ENCODE assay signal across 8 cellular contexts in the genomic region with DNA sequence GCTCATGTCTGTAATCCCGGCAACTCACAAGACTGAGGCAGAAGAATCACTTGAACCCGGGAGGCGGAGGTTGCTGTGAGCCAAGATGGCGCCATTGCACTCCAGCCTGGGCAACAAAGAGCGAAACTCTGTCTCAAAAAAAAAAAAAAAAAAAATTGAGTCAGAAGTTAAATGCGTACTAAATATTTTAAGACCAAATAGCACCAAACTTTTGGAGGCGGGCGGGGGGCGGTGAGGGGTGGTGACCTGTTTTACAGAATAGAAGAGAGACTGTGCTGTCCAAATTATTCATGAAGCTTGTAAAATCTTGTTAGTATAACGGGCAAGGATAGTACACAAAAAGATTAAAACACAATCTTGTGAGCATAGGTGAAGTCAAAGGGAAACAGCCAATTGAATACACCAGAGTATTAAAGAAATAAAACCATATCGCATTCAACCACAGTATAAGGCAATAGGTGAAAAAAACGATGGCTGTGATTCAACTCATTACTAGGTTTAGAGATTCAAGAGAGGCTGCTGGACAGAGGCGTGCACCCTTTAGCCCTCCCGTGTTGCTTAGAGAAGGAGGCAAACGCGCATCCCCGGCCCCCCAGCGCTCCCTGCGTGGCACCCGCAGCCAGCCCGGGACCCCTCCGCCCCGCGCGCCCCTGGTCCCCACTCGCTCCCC. TPM values are rescaled to one million over a fixed set of nuclear protein-coding genes. Genes with fewer than 3 reads are reported as not detected.
DNase-seq lines count a peak whose midpoint lies in the region; ATAC-seq lines count a peak whose summit lies in the region.

No MANE protein-coding gene starts in this region.

- H3K27me3 Mint-ChIP-seq in stimulated activated memory B cell treated with anti-CD40 and anti-IgM and Interleukin-4, amounts not matched to agents 10 μg/mL and 1 μg/mL and 100 μg/mL, for 72 hours = no peaks in the 10 kb centered on the region

- H3K4me3 ChIP-seq in Karpas-422 (ENCODE audit: low read length) (peak overlapping the region; percentile 83), iPS-18c (ENCODE audit: insufficient read depth, low read depth, low read length) (peak overlapping the region; percentile 95)

- peaks cover 8% of the 10 kb centered on the region; the same call in 1 of the 2 replicates for H3K4me1 ChIP-seq in Karpas-422 (ENCODE audit: low read length)

- no peaks in the 10 kb centered on the region for H3K27me3 ChIP-seq in Karpas-422 (ENCODE audit: low read length)

- peaks cover 65% of the 10 kb centered on the region for H3K79me2 ChIP-seq in Karpas-422 (ENCODE audit: low read length)

- H3K4me1 Mint-ChIP-seq in stimulated activated memory B cell treated with anti-CD40 and anti-IgM and Interleukin-4, amounts not matched to agents 10 μg/mL and 1 μg/mL and 100 μg/mL, for 72 hours = peaks cover 25% of the 10 kb centered on the region

- WGBS in adipose tissue, 3 donors = 14 to 23% (median 22%) methylated on average over 24 to 26 of the region's 26 CpGs

- H3K9me3 ChIP-seq in Karpas-422 (ENCODE audit: low read length) = peaks cover 52% of the 10 kb centered on the region
- peaks cover 20% of the 10 kb centered on the region for H3K9me3 ChIP-seq in iPS-18c (ENCODE audit: control insufficient read depth, insufficient read depth, low read length)

- peak overlapping the region; percentile 83 for H3K9ac ChIP-seq in Karpas-422 (ENCODE audit: low read length)

- ATAC-seq in stimulated activated memory B cell treated with anti-CD40 and anti-IgM and Interleukin-4, amounts not matched to agents 10 μg/mL and 1 μg/mL and 100 μg/mL, for 72 hours = no peak

- no peaks in the 10 kb centered on the region for H4K20me1 ChIP-seq in Karpas-422 (ENCODE audit: insufficient read depth, low read depth, low read length)

- H2AFZ ChIP-seq in Karpas-422 (ENCODE audit: low read length) = peak overlapping the region; percentile 87

- no peaks in the 10 kb centered on the region for H3K9me2 ChIP-seq in Karpas-422 (replicated peaks; ENCODE audit: insufficient read depth, low read length)

- peak overlapping the region; percentile 57 for H3K27ac ChIP-seq in Karpas-422 (ENCODE audit: low read length)
- H3K27ac ChIP-seq in adipose tissue (ENCODE audit: low read depth, low read length) = peak overlapping the region; percentile 79

- peak overlapping the region; percentile 86 for H3K4me2 ChIP-seq in Karpas-422 (ENCODE audit: low read depth, low read length, poor library complexity, severe bottlenecking)

- H3K36me3 ChIP-seq in Karpas-422 (ENCODE audit: insufficient read depth, low read length) = peaks cover 60% of the 10 kb centered on the region

- H3K36me3 Mint-ChIP-seq in stimulated activated memory B cell treated with anti-CD40 and anti-IgM and Interleukin-4, amounts not matched to agents 10 μg/mL and 1 μg/mL and 100 μg/mL, for 72 hours = peaks cover 63% of the 10 kb centered on the region

- H3K4me3 Mint-ChIP-seq in stimulated activated memory B cell treated with anti-CD40 and anti-IgM and Interleukin-4, amounts not matched to agents 10 μg/mL and 1 μg/mL and 100 μg/mL, for 72 hours = peak overlapping the region; percentile 98

- DNase-seq in DMS153 treated with DMSO at 0.1 percent for 48 hours (lab: John Stamatoyannopoulos, UW; ENCODE audit: unreplicated experiment) (peak; percentile 20), DMS153 (lab: John Stamatoyannopoulos, UW) (no peak), Karpas-422 (no peak), HuH-7.5 (ENCODE audit: low spot score) (no peak)
- no peak for DNase-seq in activated effector memory CD4-positive, alpha-beta T cell treated with Interleukin-2 at 50 U/mL for 16 hours

- H3K9me3 Mint-ChIP-seq in stimulated activated memory B cell treated with anti-CD40 and anti-IgM and Interleukin-4, amounts not matched to agents 10 μg/mL and 1 μg/mL and 100 μg/mL, for 72 hours = peaks cover 22% of the 10 kb centered on the region

- peak overlapping the region; percentile 99 for H3K27ac Mint-ChIP-seq in stimulated activated memory B cell treated with anti-CD40 and anti-IgM and Interleukin-4, amounts not matched to agents 10 μg/mL and 1 μg/mL and 100 μg/mL, for 72 hours

RNA-seq across cellular contexts. Expression of gene ZNF891, which starts 0.6 kb away (rescaled TPM):
- 4.0 and 5.4 TPM in 2 replicates for total RNA-seq in Karpas-422 (2014; rRNA removed; shearing (Covaris generic); ENCODE audit: low replicate concordance)
- under 1 TPM; 0.33 to 0.67 (median 0.44) TPM for polyA plus RNA-seq in adipose tissue

RNA-seq across cellular contexts. Expression of gene ZNF10, which starts 0.9 kb away (rescaled TPM):
- total RNA-seq in Karpas-422 (2014; rRNA removed; shearing (Covaris generic); ENCODE audit: low replicate concordance) = 13.3 and 17.7 TPM in 2 replicates
- polyA plus RNA-seq in adipose tissue = 1 to 10 TPM; 3.3 to 6.3 (median 3.8) TPM

RNA-seq across cellular contexts. Expression of gene ZNF140, which starts 48.8 kb away (rescaled TPM):
- 11.0 and 29.0 TPM in 2 replicates for total RNA-seq in Karpas-422 (2014; rRNA removed; shearing (Covaris generic); ENCODE audit: low replicate concordance)
- 10 to 100 TPM; 11.2 to 22.5 (median 11.4) TPM for polyA plus RNA-seq in adipose tissue

RNA-seq across cellular contexts. Expression of gene ZNF268, which starts 51.8 kb away (rescaled TPM):
- total RNA-seq in Karpas-422 (2014; rRNA removed; shearing (Covaris generic); ENCODE audit: low replicate concordance) = 10.7 and 12.3 TPM in 2 replicates
- 1 to 10 TPM; 3.3 to 5.5 (median 4.6) TPM for polyA plus RNA-seq in adipose tissue
